8 cellular contexts compared by ENCODE assay signal in genomic region chr16:15093940-15094827, GRCh38. TPM values are rescaled to one million over a fixed set of nuclear protein-coding genes. Genes with fewer than 3 reads are reported as not detected.
DNase-seq lines count a peak whose midpoint lies in the region; ATAC-seq, FAIRE-seq and TF ChIP-seq lines count a peak whose summit lies in the region.
"Not testable (repeated sequence)": the region's sequence is repeated elsewhere in the genome, so short reads cannot be mapped to it uniquely, and the experiment has no call there.

Gene RRN3 (minus strand): TSS chr16:15094272. CDS start chr16:15094233, 39 bp downstream.

- TF ChIP-seq CTCF in AG04449 (IDR thresholded peaks at IDR 0.05; ENCODE audit: insufficient read depth, low read length, missing control alignments); WERI-Rb-1 (IDR thresholded peaks at IDR 0.05; ENCODE audit: low read depth, low read length); mammary epithelial cell (conservative IDR thresholded peaks at IDR 0.05 in 1 of 2, IDR thresholded peaks at IDR 0.05 in 1 of 2; ENCODE audit: extremely low read depth in 1 of 2, insufficient read depth in 1 of 2, low read depth in 1 of 2, low read length in 2 of 2): not testable (repeated sequence)

- BruUV-seq in mammary epithelial cell (replicated peaks; lab: Mats Ljungman, UMichigan), result TSS peak; percentile 94

- WGBS in mammary epithelial cell (ENCODE audit: low coverage, missing lambda C conversion rate), result 3% methylated on average over 33 of the region's 56 CpGs
- WGBS in small intestine, 3 donors, result 2% methylated on average over 50 to 56 of the region's 56 CpGs

- in situ Hi-C loops in mammary epithelial cell (cut with MboI; ENCODE audit: low sequenced_read_pairs in 2 of 2), result not testable (repeated sequence)

- H3K4me2 ChIP-seq in mammary epithelial cell (ENCODE audit: insufficient read depth, low read depth, low read length), result peak within 1 kb of the TSS; percentile 86

- H3K9me3 ChIP-seq in WERI-Rb-1 (ENCODE audit: severe bottlenecking); mammary epithelial cell (replicated peaks; ENCODE audit: insufficient read depth, low read length); iPS-20b (ENCODE audit: insufficient read depth, low read depth, low read length); small intestine (ENCODE audit: control insufficient read depth, low read depth): not testable (repeated sequence)

- peak within 1 kb of the TSS; percentile 90 for H3K4me3 ChIP-seq in AG04449 (ENCODE audit: low read depth, low read length)
- H3K4me3 ChIP-seq in WERI-Rb-1 (ENCODE audit: low read depth, low read length), result peak within 1 kb of the TSS; percentile 58
- H3K4me3 ChIP-seq in mammary epithelial cell (replicated peaks in 1 of 3; ENCODE audit: insufficient read depth in 1 of 3, low read depth in 2 of 3, low read length in 3 of 3), result peak within 1 kb of the TSS; percentile 48 to 86 (median 65)
- peak within 1 kb of the TSS; percentile 92 for H3K4me3 ChIP-seq in iPS-20b (ENCODE audit: low read length)
- peak within 1 kb of the TSS; percentile 60 to 63 for H3K4me3 ChIP-seq in small intestine (ENCODE audit: low read depth in 1 of 2, low read length in 2 of 2)

- CTCF ChIA-PET in AG04449 (lab: Yijun Ruan, JAX), result interaction anchor here (2.2 kb wide), 1 partner anchor 21 kb away, joined by 6 read pairs; no protein-coding TSS in a partner anchor
- CTCF ChIA-PET in mammary epithelial cell (lab: Charles Lee; ENCODE audit: low non-redundant PET), result not testable (repeated sequence)

- intact Hi-C loops in mammary epithelial cell (cut with micrococcal nuclease), result loop anchor here (5.0 kb wide), 1 partner anchor 373 kb away; no protein-coding TSS in a partner anchor

- H3K27me3 ChIP-seq in WERI-Rb-1 (ENCODE audit: insufficient read depth, low read depth, severe bottlenecking); mammary epithelial cell (ENCODE audit: insufficient read depth, low read length); iPS-20b (ENCODE audit: insufficient read depth, low read length); small intestine (ENCODE audit: control insufficient read depth in 2 of 2, insufficient read depth in 2 of 2, low read length in 2 of 2): not testable (repeated sequence)

- ATAC-seq in GM18907 (IDR thresholded peaks at IDR 0.05; ENCODE audit: unreplicated experiment) (peak; percentile 96), HG03139 (IDR thresholded peaks at IDR 0.05; ENCODE audit: unreplicated experiment) (peak; percentile 97)

- not testable (repeated sequence) for H3K4me1 ChIP-seq in mammary epithelial cell (ENCODE audit: insufficient read depth, low read length); iPS-20b (ENCODE audit: insufficient read depth, low read length); small intestine (ENCODE audit: control insufficient read depth in 2 of 2, insufficient read depth in 1 of 2, low read depth in 1 of 2, low read length in 1 of 2)

- H4K20me1 ChIP-seq in mammary epithelial cell (ENCODE audit: insufficient read depth, low read length), result not testable (repeated sequence)

- peak within 1 kb of the TSS; percentile 94 for H2AFZ ChIP-seq in mammary epithelial cell (ENCODE audit: low read depth, low read length)

- not testable (repeated sequence) for H3K36me3 ChIP-seq in WERI-Rb-1; mammary epithelial cell (ENCODE audit: insufficient read depth, low read length); small intestine (ENCODE audit: control insufficient read depth in 2 of 2, insufficient read depth in 2 of 2, low read length in 2 of 2)
- peaks cover 25% of the 10 kb centered on the region for H3K36me3 ChIP-seq in iPS-20b (ENCODE audit: insufficient read depth, low read depth, low read length)

- H3K79me2 ChIP-seq in mammary epithelial cell (ENCODE audit: insufficient read depth, low read length), result peaks cover 21% of the 10 kb centered on the region

- POLR2A ChIA-PET in AG04449 (lab: Yijun Ruan, JAX), result interaction anchor here (0.6 to 1.5 kb wide), 3 partner anchors 22 to 38 kb away, joined by 3 to 4 read pairs (median 3); partner anchors contain the start of gene NTAN1

- peak within 1 kb of the TSS; percentile 73 for H3K27ac ChIP-seq in WERI-Rb-1
- H3K27ac ChIP-seq in mammary epithelial cell (ENCODE audit: insufficient read depth, low read depth, low read length), result peak within 1 kb of the TSS; percentile 66
- H3K27ac ChIP-seq in iPS-20b (ENCODE audit: low read length), result peak within 1 kb of the TSS; percentile 83
- peak within 1 kb of the TSS; percentile 88 to 98 for H3K27ac ChIP-seq in small intestine (ENCODE audit: low read depth in 1 of 2, low read length in 1 of 2)

- dilution Hi-C loops in mammary epithelial cell (cut with HindIII; ENCODE audit: low sequenced_read_pairs), result not testable (repeated sequence)

- peak within 1 kb of the TSS; percentile 80 for H3K9ac ChIP-seq in mammary epithelial cell (ENCODE audit: insufficient read depth, low read length)
- peak within 1 kb of the TSS; percentile 95 for H3K9ac ChIP-seq in iPS-20b (ENCODE audit: low read depth, low read length)

- FAIRE-seq in small intestine (lab: Jason Lieb, UNC), result not testable (repeated sequence)

- peak; percentile 40 for DNase-seq in AG04449 (ENCODE audit: low read depth, low spot score)
- DNase-seq in NCI-H2196 treated with DMSO at 0.1 percent for 48 hours (lab: John Stamatoyannopoulos, UW; ENCODE audit: unreplicated experiment), result peak; percentile 80
- DNase-seq in WERI-Rb-1, result peak; percentile 94
- peak; percentile 92 for DNase-seq in mammary epithelial cell
- peak; percentile 93 for DNase-seq in small intestine

RNA-seq across cellular contexts. Expression of gene RRN3, which starts in this region (rescaled TPM):
- 10 to 100 TPM; 36.3 to 50.3 TPM for total RNA-seq in mammary epithelial cell
- 29.2 TPM for polyA plus RNA-seq in mammary epithelial cell
- polyA minus RNA-seq in mammary epithelial cell, result 84.5 TPM
- 10 to 100 TPM; 12.5 to 16.8 (median 14.8) TPM for polyA plus RNA-seq in small intestine

Comparison
In these comparisons a context has a peak if more than half of its experiments do, and no peak if none do; other contexts are left out.
1. Peak in every context shown above with its lines: DNase-seq, ATAC-seq, H3K4me3 ChIP-seq and H3K27ac ChIP-seq.
2. DNase-seq: peak in every context shown above with its lines; median percentile 94 in WERI-Rb-1; 93 in small intestine; 92 in mammary epithelial cell; 80 in NCI-H2196 treated with DMSO at 0.1 percent for 48 hours; 40 in AG04449.